Comparison of ENCODE assay signal across 11 cellular contexts in the genomic region with DNA sequence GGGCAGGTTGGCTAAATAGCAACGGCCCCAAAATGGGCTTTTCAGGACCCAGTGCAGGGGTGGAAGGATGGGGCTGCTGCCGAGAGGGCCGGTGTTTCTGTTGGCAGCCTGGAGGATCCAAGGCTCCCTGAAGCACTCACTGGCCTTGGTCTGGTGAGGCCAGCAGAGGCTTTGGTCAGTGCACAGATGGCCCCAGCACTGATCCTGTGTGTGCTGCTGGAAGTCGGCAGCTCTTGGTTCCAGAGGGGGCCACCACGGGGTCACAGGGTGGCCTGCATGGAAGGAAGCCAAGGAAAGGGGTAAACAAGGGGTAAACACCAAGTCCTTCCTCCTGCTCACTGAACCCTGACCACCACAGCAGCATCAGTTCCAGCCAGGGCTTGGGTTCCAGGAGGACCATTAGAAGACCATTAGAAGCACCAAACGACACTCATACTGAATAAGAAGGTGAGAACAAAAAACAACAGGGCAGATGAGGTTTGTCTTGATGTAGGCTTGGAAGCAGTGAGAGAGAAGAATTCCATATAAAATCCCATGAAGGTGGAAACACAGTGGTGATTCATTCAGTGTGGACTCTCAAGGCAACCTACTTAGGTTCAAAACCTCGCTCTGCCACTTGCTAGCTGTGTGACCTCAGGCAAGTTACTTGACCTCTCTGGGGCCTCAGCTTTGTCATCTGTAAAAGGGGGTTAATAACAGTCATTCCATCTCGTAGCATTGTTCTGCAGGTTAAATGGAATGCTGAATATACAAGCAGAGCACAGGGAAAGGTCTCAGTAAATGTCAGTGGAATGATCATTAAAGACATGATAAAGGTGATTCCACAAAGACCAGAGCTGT.
A peak's percentile ranks its signal among the peaks of the same experiment; 100 is the strongest.
DNase-seq lines count a peak whose midpoint lies in the region; ATAC-seq, FAIRE-seq and TF ChIP-seq lines count a peak whose summit lies in the region.
"Had no signal": no experiment of that assay in that cellular context is flagged by ENCODE, and none has a peak within 500 bp of the region (broad histone marks: within the 10 kb centered on the region; RNA-seq: fewer than 3 reads in every experiment).

No MANE protein-coding gene starts in this region.

- TF ChIP-seq EP300 in HepG2 (IDR thresholded peaks at IDR 0.05; ENCODE audit: low read depth in 2 of 2, low read length in 2 of 2) (no peak), HepG2 (CRISPR knock-in tag; IDR thresholded peaks at IDR 0.05; ENCODE audit: borderline replicate concordance) (no peak)

- H3K4me3 Mint-ChIP-seq in CD8-positive, alpha-beta memory T cell, result peak overlapping the region in 1 of 7 donors; percentile 48
- H3K4me3 Mint-ChIP-seq: activated naive CD8-positive, alpha-beta T cell had no signal

- no peaks in the 10 kb centered on the region for H3K9me3 ChIP-seq in HepG2 (ENCODE audit: low read length)
- H3K9me3 ChIP-seq in right lobe of liver, result no peaks in the 10 kb centered on the region
- no peaks in the 10 kb centered on the region for H3K9me3 ChIP-seq in adipocyte (ENCODE audit: control insufficient read depth, low read length)
- no peaks in the 10 kb centered on the region for H3K9me3 ChIP-seq in mucosa of rectum (ENCODE audit: control insufficient read depth in 2 of 2, low read length in 2 of 2)
- no peaks in the 10 kb centered on the region for H3K9me3 ChIP-seq in CD8-positive, alpha-beta memory T cell (ENCODE audit: low read length)
- H3K9me3 ChIP-seq: SJCRH30 had no signal

- FAIRE-seq in HepG2 (lab: Jason Lieb, UNC), result no peak

- H3K4me1 ChIP-seq in HepG2 (ENCODE audit: insufficient read depth, low read length) (peaks cover 33% of the 10 kb centered on the region), right lobe of liver (peaks cover 0 to 10% (median 0%) of the 10 kb centered on the region in 4 donors), adipocyte (ENCODE audit: control insufficient read depth, insufficient read depth, low read length) (peaks cover 36% of the 10 kb centered on the region), mucosa of rectum (ENCODE audit: control insufficient read depth in 2 of 2, insufficient read depth in 2 of 2, low read length in 2 of 2) (peaks cover 21 to 27% of the 10 kb centered on the region in 2 donors)
- H3K4me1 ChIP-seq in CD8-positive, alpha-beta memory T cell (ENCODE audit: insufficient read depth, low read length), result peaks cover 13% of the 10 kb centered on the region
- H3K4me1 ChIP-seq: SJCRH30 had no signal

- H3K9ac ChIP-seq in HepG2 (ENCODE audit: insufficient read depth, low read depth, low read length) (no peak overlapping the region), adipocyte (ENCODE audit: low read length) (peak overlapping the region; percentile 9), mucosa of rectum (ENCODE audit: low read depth in 1 of 2, low read length in 2 of 2) (peak overlapping the region in 1 of 2 donors; percentile 39)

- no peak for TF ChIP-seq RAD21 in HepG2 (CRISPR knock-in tag; IDR thresholded peaks at IDR 0.05)

- H3K36me3 Mint-ChIP-seq in CD8-positive, alpha-beta memory T cell, result peaks cover 0 to 91% (median 23%) of the 10 kb centered on the region in 3 donors

- no peak overlapping the region for H2AFZ ChIP-seq in HepG2 (ENCODE audit: low read length)

- H3K79me2 ChIP-seq in HepG2 (ENCODE audit: insufficient read depth, low read length), result peaks cover 2% of the 10 kb centered on the region

- CTCF ChIA-PET in HepG2 (lab: Yijun Ruan, JAX; ENCODE audit: low intra/inter-chr PET ratio, low total read pairs), result no interaction called here
- CTCF ChIA-PET in CD8-positive, alpha-beta memory T cell (lab: Charles Lee), result interaction anchor here (1.2 kb wide), 1 partner anchor 537 kb away, joined by 3 read pairs; no protein-coding TSS in a partner anchor

- no peak for TF ChIP-seq POLR2A in HepG2 (IDR thresholded peaks at IDR 0.05; ENCODE audit: insufficient read depth in 1 of 2, low read depth in 2 of 2, low read length in 2 of 2)
- no peak for TF ChIP-seq POLR2A in right lobe of liver (IDR thresholded peaks at IDR 0.05)
- TF ChIP-seq POLR2A in lower leg skin (IDR thresholded peaks at IDR 0.05), result no peak

- H3K27ac Mint-ChIP-seq in CD8-positive, alpha-beta memory T cell, result peak overlapping the region in 1 of 8 donors; percentile 7

- DNase-seq in HepG2 (ENCODE audit: low spot score), result no peak
- no peak for DNase-seq in right lobe of liver
- no peak for DNase-seq in adipocyte (ENCODE audit: low read depth)
- no peak for DNase-seq in lower leg skin (ENCODE audit: low spot score in 2 of 2)
- DNase-seq in CD8-positive, alpha-beta memory T cell, result no peak
- no peak for DNase-seq in midbrain (lab: John Stamatoyannopoulos, UW)
- DNase-seq: naive B cell, SJCRH30 had no signal

- no peaks in the 10 kb centered on the region for H3K9me3 Mint-ChIP-seq in CD8-positive, alpha-beta memory T cell
- H3K9me3 Mint-ChIP-seq: naive B cell had no signal

- no peaks in the 10 kb centered on the region for H3K27me3 Mint-ChIP-seq in CD8-positive, alpha-beta memory T cell
- H3K27me3 Mint-ChIP-seq: activated naive CD8-positive, alpha-beta T cell; naive B cell had no signal

- no peak overlapping the region for H3K27ac ChIP-seq in HepG2 (ENCODE audit: extremely low read length, insufficient read depth, low read length)
- no peak overlapping the region for H3K27ac ChIP-seq in right lobe of liver
- H3K27ac ChIP-seq in mucosa of rectum (ENCODE audit: low read depth in 2 of 2, low read length in 2 of 2), result peak overlapping the region; percentile 35 to 65
- no peak overlapping the region for H3K27ac ChIP-seq in CD8-positive, alpha-beta memory T cell (ENCODE audit: low read depth, low read length)
- H3K27ac ChIP-seq: SJCRH30 had no signal

- H3K27me3 ChIP-seq in HepG2 (ENCODE audit: control insufficient read depth in 1 of 2, insufficient read depth in 2 of 2, low read length in 2 of 2), result no peaks in the 10 kb centered on the region
- no peaks in the 10 kb centered on the region for H3K27me3 ChIP-seq in right lobe of liver
- H3K27me3 ChIP-seq in adipocyte (replicated peaks; ENCODE audit: control insufficient read depth, insufficient read depth, low read length), result no peaks in the 10 kb centered on the region
- H3K27me3 ChIP-seq in mucosa of rectum (ENCODE audit: control insufficient read depth in 2 of 2, insufficient read depth in 2 of 2, low read length in 2 of 2), result no peaks in the 10 kb centered on the region
- no peaks in the 10 kb centered on the region for H3K27me3 ChIP-seq in CD8-positive, alpha-beta memory T cell (ENCODE audit: insufficient read depth, low read length, poor library complexity, severe bottlenecking)
- H3K27me3 ChIP-seq: SJCRH30 had no signal

- TF ChIP-seq CTCF in HepG2 (CRISPR knock-in tag; IDR thresholded peaks at IDR 0.05) (no peak), right lobe of liver (IDR thresholded peaks at IDR 0.05) (no peak), lower leg skin (IDR thresholded peaks at IDR 0.05) (no peak)

- peaks cover 22% of the 10 kb centered on the region for H4K20me1 ChIP-seq in HepG2 (ENCODE audit: insufficient read depth, low read length)

- H3K36me3 ChIP-seq in HepG2 (replicated peaks in 1 of 2; ENCODE audit: control insufficient read depth in 1 of 2, insufficient read depth in 2 of 2, low read length in 2 of 2) (peaks cover 10 to 58% of the 10 kb centered on the region in 2 experiments), right lobe of liver (peaks cover 0 to under 1% (median 0%) of the 10 kb centered on the region in 4 donors), adipocyte (ENCODE audit: control insufficient read depth, insufficient read depth, low read length, severe bottlenecking) (peaks cover 98% of the 10 kb centered on the region), mucosa of rectum (ENCODE audit: control insufficient read depth in 2 of 2, insufficient read depth in 2 of 2, low read length in 2 of 2) (peaks cover 13 to 23% of the 10 kb centered on the region in 2 donors)
- H3K36me3 ChIP-seq in CD8-positive, alpha-beta memory T cell (ENCODE audit: insufficient read depth, low read length), result peaks cover 23% of the 10 kb centered on the region

- POLR2A ChIA-PET in HepG2 (lab: Yijun Ruan, JAX), result interaction anchor here (0.5 to 2.3 kb wide), 2 partner anchors 18 to 23 kb away, joined by 3 to 15 read pairs; no protein-coding TSS in a partner anchor
- POLR2A ChIA-PET in CD8-positive, alpha-beta memory T cell (lab: Charles Lee), result no interaction called here

- BruUV-seq in HepG2 (replicated peaks; lab: Mats Ljungman, UMichigan), result no TSS peak

- H3K4me2 ChIP-seq in HepG2 (ENCODE audit: low read depth, low read length), result no peak overlapping the region

- in situ Hi-C loops in HepG2 (cut with HindIII; ENCODE audit: extremely low pct_ligation_motif_present, low pct_unique_long_range_greater_than_20kb), result no loop called here

- ATAC-seq in HepG2, result no peak
- no peak for ATAC-seq in right lobe of liver
- ATAC-seq in HG02870 (IDR thresholded peaks at IDR 0.05; ENCODE audit: unreplicated experiment), result no peak

- no peak overlapping the region for H3K4me3 ChIP-seq in HepG2 (replicated peaks in 1 of 3; ENCODE audit: insufficient read depth in 1 of 3, low read depth in 2 of 3, low read length in 3 of 3)
- no peak overlapping the region for H3K4me3 ChIP-seq in right lobe of liver
- no peak overlapping the region for H3K4me3 ChIP-seq in adipocyte (ENCODE audit: low read length)
- no peak overlapping the region for H3K4me3 ChIP-seq in mucosa of rectum (ENCODE audit: low read length in 2 of 2)
- H3K4me3 ChIP-seq in lower leg skin (ENCODE audit: low read depth, poor library complexity, severe bottlenecking), result no peak overlapping the region
- no peak overlapping the region for H3K4me3 ChIP-seq in CD8-positive, alpha-beta memory T cell (ENCODE audit: low read length)
- H3K4me3 ChIP-seq: SJCRH30 had no signal

- intact Hi-C loops in HepG2 (cut with micrococcal nuclease; ENCODE audit: unreplicated experiment) (no loop called here), right lobe of liver (cut with DNase I) (no loop called here), lower leg skin (cut with DNase I; ENCODE audit: low total_unique reads) (no loop called here)

- WGBS in HepG2 (ENCODE audit: low lambda C conversion rate), result 98% methylated on average over 7 of the region's 8 CpGs
- 67% methylated on average over 5 of the region's 8 CpGs for WGBS in right lobe of liver (ENCODE audit: insufficient coverage, low coverage, low lambda C conversion rate, missing lambda C conversion rate)
- 57 to 62% methylated on average over 8 of the region's 8 CpGs for WGBS in lower leg skin, 2 donors

- H3K4me1 Mint-ChIP-seq in CD8-positive, alpha-beta memory T cell, result peaks cover 38 to 61% (median 52%) of the 10 kb centered on the region in 3 donors

TF ChIP-seq in HepG2, 621 proteins besides CTCF, POLR2A, EP300 and RAD21 (continues in another document):
- TF ChIP-seq MTF1 (CRISPR knock-in tag; IDR thresholded peaks at IDR 0.05), result no peak
- 0 out of 2 replicates have a peak, but pooled peaks have one; percentile 9 for TF ChIP-seq ZNF737 (CRISPR knock-in tag; IDR thresholded peaks at IDR 0.05; ENCODE audit: borderline replicate concordance)
- no peak for TF ChIP-seq STAT5B (CRISPR knock-in tag; IDR thresholded peaks at IDR 0.05)
- no peak for TF ChIP-seq ELF1 (CRISPR knock-in tag; IDR thresholded peaks at IDR 0.05)
- peak; percentile 79; the same call in 1 of the 2 replicates for TF ChIP-seq ZNF768 (CRISPR knock-in tag; IDR thresholded peaks at IDR 0.05)
- no peak for TF ChIP-seq CBX2 (IDR thresholded peaks at IDR 0.05; ENCODE audit: low read depth, low read length)
- TF ChIP-seq CBX2 (CRISPR knock-in tag; IDR thresholded peaks at IDR 0.05; ENCODE audit: low read depth), result no peak
- TF ChIP-seq SCMH1 (CRISPR knock-in tag; IDR thresholded peaks at IDR 0.05; ENCODE audit: borderline replicate concordance), result no peak

Comparison
In these comparisons a context has a peak if more than half of its experiments do, and no peak if none do; other contexts are left out.
1. H3K27ac ChIP-seq: peak in mucosa of rectum (2 of 2); none in HepG2 (single experiment), right lobe of liver (0 of 3) and CD8-positive, alpha-beta memory T cell (single experiment).